1 cellular context compared by ENCODE assay signal in the genomic region with DNA sequence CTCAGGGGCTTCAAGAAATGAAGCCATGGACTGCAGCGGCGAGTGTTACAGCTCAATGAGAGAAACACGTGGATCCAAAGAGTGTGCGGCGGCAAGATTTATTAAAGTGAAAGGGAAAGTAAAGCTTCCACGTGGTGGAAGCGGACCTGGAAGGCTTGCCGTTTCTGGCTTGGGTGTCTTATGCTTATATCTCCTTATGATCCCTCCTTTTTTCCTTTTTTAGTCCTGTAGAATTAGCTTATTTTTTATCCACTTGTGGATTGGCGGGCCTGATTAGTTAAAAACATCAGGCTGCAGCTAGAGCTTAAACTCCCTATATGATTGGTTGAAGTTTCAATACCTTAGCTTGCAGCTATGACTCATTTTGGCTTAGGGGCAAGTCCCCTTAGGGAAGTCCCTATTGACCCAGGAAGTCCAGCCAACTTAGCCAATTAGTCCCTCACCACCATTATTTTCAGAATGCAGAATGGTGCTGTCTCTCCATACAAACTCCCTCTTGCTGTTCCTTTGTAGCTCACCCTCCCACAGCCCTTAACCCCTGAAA.
TF ChIP-seq lines count a peak whose summit lies in the region.

No MANE protein-coding gene starts in this region.

TF ChIP-seq in GM23338, 12 proteins besides CTCF, POLR2A, EP300 and RAD21:
- TF ChIP-seq, protein P1, sequence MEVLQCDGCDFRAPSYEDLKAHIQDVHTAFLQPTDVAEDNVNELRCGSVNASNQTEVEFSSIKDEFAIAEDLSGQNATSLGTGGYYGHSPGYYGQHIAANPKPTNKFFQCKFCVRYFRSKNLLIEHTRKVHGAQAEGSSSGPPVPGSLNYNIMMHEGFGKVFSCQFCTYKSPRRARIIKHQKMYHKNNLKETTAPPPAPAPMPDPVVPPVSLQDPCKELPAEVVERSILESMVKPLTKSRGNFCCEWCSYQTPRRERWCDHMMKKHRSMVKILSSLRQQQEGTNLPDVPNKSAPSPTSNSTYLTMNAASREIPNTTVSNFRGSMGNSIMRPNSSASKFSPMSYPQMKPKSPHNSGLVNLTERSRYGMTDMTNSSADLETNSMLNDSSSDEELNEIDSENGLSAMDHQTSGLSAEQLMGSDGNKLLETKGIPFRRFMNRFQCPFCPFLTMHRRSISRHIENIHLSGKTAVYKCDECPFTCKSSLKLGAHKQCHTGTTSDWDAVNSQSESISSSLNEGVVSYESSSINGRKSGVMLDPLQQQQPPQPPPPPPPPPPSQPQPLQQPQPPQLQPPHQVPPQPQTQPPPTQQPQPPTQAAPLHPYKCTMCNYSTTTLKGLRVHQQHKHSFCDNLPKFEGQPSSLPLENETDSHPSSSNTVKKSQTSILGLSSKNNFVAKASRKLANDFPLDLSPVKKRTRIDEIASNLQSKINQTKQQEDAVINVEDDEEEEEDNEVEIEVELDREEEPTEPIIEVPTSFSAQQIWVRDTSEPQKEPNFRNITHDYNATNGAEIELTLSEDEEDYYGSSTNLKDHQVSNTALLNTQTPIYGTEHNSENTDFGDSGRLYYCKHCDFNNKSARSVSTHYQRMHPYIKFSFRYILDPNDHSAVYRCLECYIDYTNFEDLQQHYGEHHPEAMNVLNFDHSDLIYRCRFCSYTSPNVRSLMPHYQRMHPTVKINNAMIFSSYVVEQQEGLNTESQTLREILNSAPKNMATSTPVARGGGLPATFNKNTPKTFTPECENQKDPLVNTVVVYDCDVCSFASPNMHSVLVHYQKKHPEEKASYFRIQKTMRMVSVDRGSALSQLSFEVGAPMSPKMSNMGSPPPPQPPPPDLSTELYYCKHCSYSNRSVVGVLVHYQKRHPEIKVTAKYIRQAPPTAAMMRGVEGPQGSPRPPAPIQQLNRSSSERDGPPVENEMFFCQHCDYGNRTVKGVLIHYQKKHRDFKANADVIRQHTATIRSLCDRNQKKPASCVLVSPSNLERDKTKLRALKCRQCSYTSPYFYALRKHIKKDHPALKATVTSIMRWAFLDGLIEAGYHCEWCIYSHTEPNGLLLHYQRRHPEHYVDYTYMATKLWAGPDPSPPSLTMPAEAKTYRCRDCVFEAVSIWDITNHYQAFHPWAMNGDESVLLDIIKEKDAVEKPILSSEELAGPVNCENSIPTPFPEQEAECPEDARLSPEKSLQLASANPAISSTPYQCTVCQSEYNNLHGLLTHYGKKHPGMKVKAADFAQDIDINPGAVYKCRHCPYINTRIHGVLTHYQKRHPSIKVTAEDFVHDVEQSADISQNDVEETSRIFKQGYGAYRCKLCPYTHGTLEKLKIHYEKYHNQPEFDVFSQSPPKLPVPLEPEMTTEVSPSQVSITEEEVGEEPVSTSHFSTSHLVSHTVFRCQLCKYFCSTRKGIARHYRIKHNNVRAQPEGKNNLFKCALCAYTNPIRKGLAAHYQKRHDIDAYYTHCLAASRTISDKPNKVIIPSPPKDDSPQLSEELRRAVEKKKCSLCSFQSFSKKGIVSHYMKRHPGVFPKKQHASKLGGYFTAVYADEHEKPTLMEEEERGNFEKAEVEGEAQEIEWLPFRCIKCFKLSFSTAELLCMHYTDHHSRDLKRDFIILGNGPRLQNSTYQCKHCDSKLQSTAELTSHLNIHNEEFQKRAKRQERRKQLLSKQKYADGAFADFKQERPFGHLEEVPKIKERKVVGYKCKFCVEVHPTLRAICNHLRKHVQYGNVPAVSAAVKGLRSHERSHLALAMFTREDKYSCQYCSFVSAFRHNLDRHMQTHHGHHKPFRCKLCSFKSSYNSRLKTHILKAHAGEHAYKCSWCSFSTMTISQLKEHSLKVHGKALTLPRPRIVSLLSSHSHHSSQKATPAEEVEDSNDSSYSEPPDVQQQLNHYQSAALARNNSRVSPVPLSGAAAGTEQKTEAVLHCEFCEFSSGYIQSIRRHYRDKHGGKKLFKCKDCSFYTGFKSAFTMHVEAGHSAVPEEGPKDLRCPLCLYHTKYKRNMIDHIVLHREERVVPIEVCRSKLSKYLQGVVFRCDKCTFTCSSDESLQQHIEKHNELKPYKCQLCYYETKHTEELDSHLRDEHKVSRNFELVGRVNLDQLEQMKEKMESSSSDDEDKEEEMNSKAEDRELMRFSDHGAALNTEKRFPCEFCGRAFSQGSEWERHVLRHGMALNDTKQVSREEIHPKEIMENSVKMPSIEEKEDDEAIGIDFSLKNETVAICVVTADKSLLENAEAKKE (CRISPR knock-in tag; IDR thresholded peaks at IDR 0.05): no peak
- TF ChIP-seq ZNF114 (CRISPR knock-in tag; IDR thresholded peaks at IDR 0.05) (no peak), CREB1 (CRISPR knock-in tag; IDR thresholded peaks at IDR 0.05; ENCODE audit: low read depth) (no peak), JUNB (IDR thresholded peaks at IDR 0.05; ENCODE audit: unreplicated experiment) (no peak), STAT1 (IDR thresholded peaks at IDR 0.05; ENCODE audit: unreplicated experiment) (no peak), EZH2 (IDR thresholded peaks at IDR 0.05; ENCODE audit: low read depth, unreplicated experiment) (no peak), ZNF331 (CRISPR knock-in tag; IDR thresholded peaks at IDR 0.05; ENCODE audit: low read depth) (no peak), POLR2AphosphoS5 (IDR thresholded peaks at IDR 0.05; ENCODE audit: low read depth) (no peak)
- TF ChIP-seq, protein P2, sequence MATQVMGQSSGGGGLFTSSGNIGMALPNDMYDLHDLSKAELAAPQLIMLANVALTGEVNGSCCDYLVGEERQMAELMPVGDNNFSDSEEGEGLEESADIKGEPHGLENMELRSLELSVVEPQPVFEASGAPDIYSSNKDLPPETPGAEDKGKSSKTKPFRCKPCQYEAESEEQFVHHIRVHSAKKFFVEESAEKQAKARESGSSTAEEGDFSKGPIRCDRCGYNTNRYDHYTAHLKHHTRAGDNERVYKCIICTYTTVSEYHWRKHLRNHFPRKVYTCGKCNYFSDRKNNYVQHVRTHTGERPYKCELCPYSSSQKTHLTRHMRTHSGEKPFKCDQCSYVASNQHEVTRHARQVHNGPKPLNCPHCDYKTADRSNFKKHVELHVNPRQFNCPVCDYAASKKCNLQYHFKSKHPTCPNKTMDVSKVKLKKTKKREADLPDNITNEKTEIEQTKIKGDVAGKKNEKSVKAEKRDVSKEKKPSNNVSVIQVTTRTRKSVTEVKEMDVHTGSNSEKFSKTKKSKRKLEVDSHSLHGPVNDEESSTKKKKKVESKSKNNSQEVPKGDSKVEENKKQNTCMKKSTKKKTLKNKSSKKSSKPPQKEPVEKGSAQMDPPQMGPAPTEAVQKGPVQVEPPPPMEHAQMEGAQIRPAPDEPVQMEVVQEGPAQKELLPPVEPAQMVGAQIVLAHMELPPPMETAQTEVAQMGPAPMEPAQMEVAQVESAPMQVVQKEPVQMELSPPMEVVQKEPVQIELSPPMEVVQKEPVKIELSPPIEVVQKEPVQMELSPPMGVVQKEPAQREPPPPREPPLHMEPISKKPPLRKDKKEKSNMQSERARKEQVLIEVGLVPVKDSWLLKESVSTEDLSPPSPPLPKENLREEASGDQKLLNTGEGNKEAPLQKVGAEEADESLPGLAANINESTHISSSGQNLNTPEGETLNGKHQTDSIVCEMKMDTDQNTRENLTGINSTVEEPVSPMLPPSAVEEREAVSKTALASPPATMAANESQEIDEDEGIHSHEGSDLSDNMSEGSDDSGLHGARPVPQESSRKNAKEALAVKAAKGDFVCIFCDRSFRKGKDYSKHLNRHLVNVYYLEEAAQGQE (IDR thresholded peaks at IDR 0.05; ENCODE audit: unreplicated experiment): no peak
